1 cellular context compared by ENCODE assay signal in genomic region chr6:158938220-158938619, GRCh38.
TF ChIP-seq lines count a peak whose summit lies in the region.

No MANE protein-coding gene starts in this region.

TF ChIP-seq in HepG2, 621 proteins besides CTCF, POLR2A, EP300 and RAD21:
- no peak for TF ChIP-seq ZNF790 (CRISPR knock-in tag; IDR thresholded peaks at IDR 0.05; ENCODE audit: borderline replicate concordance)
- no peak for TF ChIP-seq ZNF530 (CRISPR knock-in tag; IDR thresholded peaks at IDR 0.05; ENCODE audit: low read depth)
- TF ChIP-seq HNRNPUL1 (IDR thresholded peaks at IDR 0.05; ENCODE audit: low read depth, low read length): no peak
- no peak for TF ChIP-seq HMGA1 (CRISPR knock-in tag; conservative IDR thresholded peaks at IDR 0.05)
- TF ChIP-seq ZNF615 (CRISPR knock-in tag; IDR thresholded peaks at IDR 0.05; ENCODE audit: borderline replicate concordance): no peak
- no peak for TF ChIP-seq ZNF33B (CRISPR knock-in tag; IDR thresholded peaks at IDR 0.05)
- TF ChIP-seq FUBP1 (CRISPR knock-in tag; IDR thresholded peaks at IDR 0.05; ENCODE audit: borderline replicate concordance): no peak
- TF ChIP-seq ZBTB4 (CRISPR knock-in tag; IDR thresholded peaks at IDR 0.05; ENCODE audit: borderline replicate concordance): no peak
TF ChIP-seq in HepG2: peak in this region for 0.
